Comparison of ENCODE assay signal across 8 cellular contexts in genomic region chr20:32534661-32535240, GRCh38. TPM values are rescaled to one million over a fixed set of nuclear protein-coding genes. Genes with fewer than 3 reads are reported as not detected.
DNase-seq lines count a peak whose midpoint lies in the region; ATAC-seq and TF ChIP-seq lines count a peak whose summit lies in the region.

No MANE protein-coding gene starts in this region.

- H3K4me1 Mint-ChIP-seq in stimulated activated naive CD8-positive, alpha-beta T cell treated with anti-CD3 and anti-CD28 coated beads, Interleukin-15, Interleukin-2, amounts not matched to agents 100 ng/mL and 50 ng/mL, for 24 hours (ENCODE audit: low read depth), result peaks cover 79% of the 10 kb centered on the region

- in situ Hi-C loops in gastrocnemius medialis (cut with MboI; ENCODE audit: low sequenced_read_pairs in 4 of 4), result loop anchor here in 2 of 4 donors (5.0 kb wide), 1 partner anchor 118 kb away; no protein-coding TSS in a partner anchor

- peak overlapping the region; percentile 73 for H3K4me3 Mint-ChIP-seq in stimulated activated naive CD8-positive, alpha-beta T cell treated with anti-CD3 and anti-CD28 coated beads, Interleukin-15, Interleukin-2, amounts not matched to agents 100 ng/mL and 50 ng/mL, for 24 hours

- ATAC-seq in HG03571 (IDR thresholded peaks at IDR 0.05; ENCODE audit: unreplicated experiment) (no peak), GM21367 (IDR thresholded peaks at IDR 0.05; ENCODE audit: unreplicated experiment) (no peak), gastrocnemius medialis (no peak)

- H3K27ac Mint-ChIP-seq in stimulated activated naive CD8-positive, alpha-beta T cell treated with anti-CD3 and anti-CD28 coated beads, Interleukin-15, Interleukin-2, amounts not matched to agents 100 ng/mL and 50 ng/mL, for 24 hours, result peak overlapping the region; percentile 87

- no peak for TF ChIP-seq POLR2A in gastrocnemius medialis (IDR thresholded peaks at IDR 0.05)

- no peaks in the 10 kb centered on the region for H3K36me3 ChIP-seq in effector memory CD4-positive, alpha-beta T cell (ENCODE audit: control insufficient read depth, insufficient read depth, low read length)
- H3K36me3 ChIP-seq in gastrocnemius medialis, result no peaks in the 10 kb centered on the region

- peak overlapping the region; percentile 49 for H3K4me3 ChIP-seq in effector memory CD4-positive, alpha-beta T cell (ENCODE audit: insufficient read depth, low read depth, low read length, poor library complexity, severe bottlenecking)
- no peak overlapping the region for H3K4me3 ChIP-seq in gastrocnemius medialis

- no peaks in the 10 kb centered on the region for H3K36me3 Mint-ChIP-seq in stimulated activated naive CD8-positive, alpha-beta T cell treated with anti-CD3 and anti-CD28 coated beads, Interleukin-15, Interleukin-2, amounts not matched to agents 100 ng/mL and 50 ng/mL, for 24 hours (ENCODE audit: low read depth)

- TF ChIP-seq CTCF in gastrocnemius medialis (IDR thresholded peaks at IDR 0.05 in 4 of 5, conservative IDR thresholded peaks at IDR 0.05 in 1 of 5), result no peak

- intact Hi-C loops in gastrocnemius medialis (cut with DNase I; ENCODE audit: low total_unique reads), result no loop called here

- no peaks in the 10 kb centered on the region for H3K27me3 ChIP-seq in effector memory CD4-positive, alpha-beta T cell (replicated peaks; ENCODE audit: control insufficient read depth, insufficient read depth, low read length, poor library complexity, severe bottlenecking)
- H3K27me3 ChIP-seq in gastrocnemius medialis, result no peaks in the 10 kb centered on the region

- peak overlapping the region; percentile 90 for H3K27ac ChIP-seq in effector memory CD4-positive, alpha-beta T cell (ENCODE audit: insufficient read depth, low read length, poor library complexity, severe bottlenecking)
- H3K27ac ChIP-seq in gastrocnemius medialis, result no peak overlapping the region

- H3K9me3 Mint-ChIP-seq in stimulated activated naive CD8-positive, alpha-beta T cell treated with anti-CD3 and anti-CD28 coated beads, Interleukin-15, Interleukin-2, amounts not matched to agents 100 ng/mL and 50 ng/mL, for 24 hours, result no peaks in the 10 kb centered on the region

- H3K27me3 Mint-ChIP-seq in stimulated activated naive CD8-positive, alpha-beta T cell treated with anti-CD3 and anti-CD28 coated beads, Interleukin-15, Interleukin-2, amounts not matched to agents 100 ng/mL and 50 ng/mL, for 24 hours, result no peaks in the 10 kb centered on the region

- DNase-seq in NOMO-1 (lab: John Stamatoyannopoulos, UW; ENCODE audit: unreplicated experiment in 2 of 2) (peak; percentile 26 to 40), NOMO-1 treated with dmso at 0.1 percent for 144 hours (lab: John Stamatoyannopoulos, UW; ENCODE audit: unreplicated experiment) (no peak), gastrocnemius medialis (no peak)
- peak; percentile 73 to 75 for DNase-seq in activated CD4-positive, alpha-beta T cell treated with anti-CD3 and anti-CD28 coated beads for 4 hours
- DNase-seq in effector memory CD4-positive, alpha-beta T cell, result peak; percentile 53 to 62 (median 55)

- peaks cover 65% of the 10 kb centered on the region for H3K4me1 ChIP-seq in effector memory CD4-positive, alpha-beta T cell (ENCODE audit: control insufficient read depth, insufficient read depth, low read length, poor library complexity, severe bottlenecking)
- H3K4me1 ChIP-seq in gastrocnemius medialis, result no peaks in the 10 kb centered on the region

- H3K9me3 ChIP-seq in effector memory CD4-positive, alpha-beta T cell (ENCODE audit: control insufficient read depth, low read length), result no peaks in the 10 kb centered on the region
- H3K9me3 ChIP-seq in gastrocnemius medialis, result no peaks in the 10 kb centered on the region

RNA-seq across cellular contexts. Expression of gene NOL4L, which starts 50.4 kb away (rescaled TPM):
- 1 to 10 TPM; 1.4 to 1.9 (median 1.7) TPM for total RNA-seq in gastrocnemius medialis

Comparison
In these comparisons a context has a peak if more than half of its experiments do, and no peak if none do; other contexts are left out.
1. DNase-seq: peak in NOMO-1 (2 of 2), activated CD4-positive, alpha-beta T cell treated with anti-CD3 and anti-CD28 coated beads for 4 hours (2 of 2) and effector memory CD4-positive, alpha-beta T cell (3 of 3); none in NOMO-1 treated with dmso at 0.1 percent for 144 hours (single experiment) and gastrocnemius medialis (0 of 2).